Comparison of ENCODE assay signal across 1 cellular context in genomic region chrX:77638397-77638796, GRCh38.
TF ChIP-seq lines count a peak whose summit lies in the region.

No MANE protein-coding gene starts in this region.

TF ChIP-seq in K562, 482 proteins besides CTCF, POLR2A, EP300 and RAD21 (continued from another document):
- TF ChIP-seq USF1 (CRISPR knock-in tag; IDR thresholded peaks at IDR 0.05) (no peak), ZNF316 (IDR thresholded peaks at IDR 0.05) (peak; percentile 55)
